12 cellular contexts compared by ENCODE assay signal in genomic region chr2:149021271-149021719, GRCh38. TPM values are rescaled to one million over a fixed set of nuclear protein-coding genes. Genes with fewer than 3 reads are reported as not detected.
DNase-seq lines count a peak whose midpoint lies in the region; ATAC-seq and TF ChIP-seq lines count a peak whose summit lies in the region.
"Had no signal": no experiment of that assay in that cellular context is flagged by ENCODE, and none has a peak within 500 bp of the region (broad histone marks: within the 10 kb centered on the region; RNA-seq: fewer than 3 reads in every experiment).

No MANE protein-coding gene starts in this region.

- intact Hi-C loops in PC-9 (cut with micrococcal nuclease; ENCODE audit: unreplicated experiment) = no loop called here

- H3K36me3 Mint-ChIP-seq in stimulated activated naive B cell treated with anti-CD40 and anti-IgM and Interleukin-4, amounts not matched to agents 10 μg/mL and 1 μg/mL and 100 μg/mL, for 72 hours = no peaks in the 10 kb centered on the region

- peak; percentile 88 for DNase-seq in SIG-M5 treated with dmso at 0.1 percent for 504 hours (lab: John Stamatoyannopoulos, UW; ENCODE audit: unreplicated experiment)
- no peak for DNase-seq in SIG-M5 (lab: John Stamatoyannopoulos, UW)
- no peak for DNase-seq in stimulated activated naive B cell treated with anti-CD40 and anti-IgM and Interleukin-4, amounts not matched to agents 10 μg/mL and 1 μg/mL and 100 μg/mL, for 72 hours
- no peak for DNase-seq in PC-9
- DNase-seq in HCEC 1CT = no peak
- no peak for DNase-seq in NCI-H446 treated with DMSO at 0.1 percent for 48 hours (lab: John Stamatoyannopoulos, UW)
- DNase-seq: activated effector memory CD4-positive, alpha-beta T cell treated with anti-CD3 and anti-CD28 coated beads, Interleukin-2, amount 50 U/mL, for 16 hours; effector CD8-positive, alpha-beta T cell; nephron progenitor cell had no signal

- H3K9me3 Mint-ChIP-seq in stimulated activated naive B cell treated with anti-CD40 and anti-IgM and Interleukin-4, amounts not matched to agents 10 μg/mL and 1 μg/mL and 100 μg/mL, for 72 hours = no peaks in the 10 kb centered on the region
- H3K9me3 Mint-ChIP-seq: nephron progenitor cell; T-helper 2 cell treated with Interferon-gamma antibody and Interleukin-4, amounts not matched to agents 5 μg/mL and 100 μg/mL, for 36 hours had no signal

- POLR2A ChIA-PET in PC-9 (lab: Charles Lee; ENCODE audit: unreplicated experiment) = no interaction called here

- no peaks in the 10 kb centered on the region for H3F3A ChIP-seq in PC-9 (ENCODE audit: insufficient read depth, low read depth)

- no peak for TF ChIP-seq CTCF in PC-9 (conservative IDR thresholded peaks at IDR 0.05)

- BruUV-seq in PC-9 (replicated peaks; lab: Mats Ljungman, UMichigan) = no TSS peak

- no peak overlapping the region for H3K4me3 ChIP-seq in PC-9

- no peaks in the 10 kb centered on the region for H3K36me3 ChIP-seq in PC-9 (ENCODE audit: low read depth)

- H3K9me3 ChIP-seq in PC-9 (ENCODE audit: insufficient read depth, low read depth) = no peaks in the 10 kb centered on the region

- no peak overlapping the region for H3K4me2 ChIP-seq in PC-9

- no peak overlapping the region for H3K4me3 Mint-ChIP-seq in stimulated activated naive B cell treated with anti-CD40 and anti-IgM and Interleukin-4, amounts not matched to agents 10 μg/mL and 1 μg/mL and 100 μg/mL, for 72 hours
- H3K4me3 Mint-ChIP-seq: nephron progenitor cell; T-helper 2 cell treated with Interferon-gamma antibody and Interleukin-4, amounts not matched to agents 5 μg/mL and 100 μg/mL, for 36 hours had no signal

- no peak overlapping the region for H3K27ac ChIP-seq in PC-9

- peak; percentile 68 for ATAC-seq in HG02798 (IDR thresholded peaks at IDR 0.05; ENCODE audit: poor library complexity, unreplicated experiment)
- peak; percentile 66 for ATAC-seq in HG03565 (IDR thresholded peaks at IDR 0.05; ENCODE audit: unreplicated experiment)
- peak; percentile 38 to 53 for ATAC-seq in stimulated activated naive B cell treated with anti-CD40 and anti-IgM and Interleukin-4, amounts not matched to agents 10 μg/mL and 1 μg/mL and 100 μg/mL, for 72 hours (replicated peaks)

- H3K4me1 Mint-ChIP-seq in stimulated activated naive B cell treated with anti-CD40 and anti-IgM and Interleukin-4, amounts not matched to agents 10 μg/mL and 1 μg/mL and 100 μg/mL, for 72 hours = peaks cover 16 to 18% of the 10 kb centered on the region in 2 donors

- H3K27me3 Mint-ChIP-seq in stimulated activated naive B cell treated with anti-CD40 and anti-IgM and Interleukin-4, amounts not matched to agents 10 μg/mL and 1 μg/mL and 100 μg/mL, for 72 hours = peaks cover 7 to 11% of the 10 kb centered on the region in 2 donors

- H3K9me2 ChIP-seq in PC-9 (ENCODE audit: insufficient read depth) = no peaks in the 10 kb centered on the region

- no peaks in the 10 kb centered on the region for H3K27me3 ChIP-seq in PC-9 (ENCODE audit: insufficient read depth, low read depth)

- no peak overlapping the region for H3K27ac Mint-ChIP-seq in stimulated activated naive B cell treated with anti-CD40 and anti-IgM and Interleukin-4, amounts not matched to agents 10 μg/mL and 1 μg/mL and 100 μg/mL, for 72 hours
- H3K27ac Mint-ChIP-seq: nephron progenitor cell; T-helper 2 cell treated with Interferon-gamma antibody and Interleukin-4, amounts not matched to agents 5 μg/mL and 100 μg/mL, for 36 hours had no signal

- no peaks in the 10 kb centered on the region for H3K79me2 ChIP-seq in PC-9 (ENCODE audit: low read depth)

- no peaks in the 10 kb centered on the region for H4K20me1 ChIP-seq in PC-9 (ENCODE audit: insufficient read depth)

- H2AFZ ChIP-seq in PC-9 = no peak overlapping the region

- CTCF ChIA-PET in PC-9 (lab: Charles Lee) = no interaction called here

- no peaks in the 10 kb centered on the region; the same call in 1 of the 2 replicates for H3K4me1 ChIP-seq in PC-9 (replicated peaks; ENCODE audit: insufficient read depth)

RNA-seq across cellular contexts. Expression of gene LYPD6B, which starts 17.2 kb away (rescaled TPM):
- total RNA-seq in PC-9 (2021) = 10.0 and 12.7 TPM in 2 replicates
